14 cellular contexts compared by ENCODE assay signal in the genomic region with DNA sequence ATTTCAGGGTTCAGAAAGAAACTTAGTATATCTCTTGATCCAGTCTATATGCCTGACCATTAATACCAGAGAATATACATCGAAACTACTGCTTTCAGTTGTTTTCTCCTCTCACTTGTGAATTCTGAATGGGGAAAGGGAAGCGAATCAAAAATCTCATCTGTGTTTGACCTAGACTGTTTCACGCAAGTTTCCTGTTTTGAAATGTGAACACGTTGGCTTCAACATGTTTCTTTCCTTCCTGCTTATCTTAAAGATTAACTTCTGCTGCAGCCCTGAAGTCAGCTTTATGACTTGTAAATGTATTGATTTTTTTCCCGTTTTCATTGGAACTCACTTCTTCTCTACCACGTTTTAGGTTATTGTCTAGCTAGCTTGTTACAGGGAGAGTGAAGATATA. TPM values are rescaled to one million over a fixed set of nuclear protein-coding genes. Genes with fewer than 3 reads are reported as not detected.
DNase-seq lines count a peak whose midpoint lies in the region; ATAC-seq and TF ChIP-seq lines count a peak whose summit lies in the region.
"Had no signal": no experiment of that assay in that cellular context is flagged by ENCODE, and none has a peak within 500 bp of the region (broad histone marks: within the 10 kb centered on the region; RNA-seq: fewer than 3 reads in every experiment).

No MANE protein-coding gene starts in this region.

- H3K4me3 Mint-ChIP-seq in activated T-cell treated with anti-CD3 and anti-CD28 coated beads, Interleukin-2, amount 50 U/mL, for 24 hours, result no peak overlapping the region
- no peak overlapping the region for H3K4me3 Mint-ChIP-seq in endothelial cell (ENCODE audit: unreplicated experiment)
- no peak overlapping the region for H3K4me3 Mint-ChIP-seq in stimulated activated naive B cell treated with anti-CD40 and anti-IgM and Interleukin-4, amounts not matched to agents 10 μg/mL and 1 μg/mL and 100 μg/mL, for 72 hours

- H3K36me3 Mint-ChIP-seq in activated T-cell treated with anti-CD3 and anti-CD28 coated beads, Interleukin-2, amount 50 U/mL, for 24 hours (ENCODE audit: low read depth), result peaks cover 80% of the 10 kb centered on the region
- H3K36me3 Mint-ChIP-seq in endothelial cell (ENCODE audit: low read depth, unreplicated experiment), result peaks cover 13% of the 10 kb centered on the region
- H3K36me3 Mint-ChIP-seq in stimulated activated naive B cell treated with anti-CD40 and anti-IgM and Interleukin-4, amounts not matched to agents 10 μg/mL and 1 μg/mL and 100 μg/mL, for 72 hours, result peaks cover 28 to 41% of the 10 kb centered on the region in 2 donors

- H3K4me3 ChIP-seq in breast epithelium, result no peak overlapping the region
- H3K4me3 ChIP-seq: GM23248, upper lobe of left lung had no signal

- no peak for TF ChIP-seq POLR2A in breast epithelium (IDR thresholded peaks at IDR 0.05)

- TF ChIP-seq CTCF in endothelial cell (IDR thresholded peaks at IDR 0.05; ENCODE audit: unreplicated experiment), result no peak
- TF ChIP-seq CTCF in breast epithelium (IDR thresholded peaks at IDR 0.05), result no peak

- H3K4me1 Mint-ChIP-seq in activated T-cell treated with anti-CD3 and anti-CD28 coated beads, Interleukin-2, amount 50 U/mL, for 24 hours (ENCODE audit: low read depth), result peaks cover 9% of the 10 kb centered on the region
- peaks cover 17% of the 10 kb centered on the region for H3K4me1 Mint-ChIP-seq in endothelial cell (ENCODE audit: unreplicated experiment)
- peaks cover 3 to 11% of the 10 kb centered on the region in 2 donors for H3K4me1 Mint-ChIP-seq in stimulated activated naive B cell treated with anti-CD40 and anti-IgM and Interleukin-4, amounts not matched to agents 10 μg/mL and 1 μg/mL and 100 μg/mL, for 72 hours

- H3K36me3 ChIP-seq in breast epithelium, result no peaks in the 10 kb centered on the region

- H3K27me3 ChIP-seq in breast epithelium, result no peaks in the 10 kb centered on the region
- H3K27me3 ChIP-seq: upper lobe of left lung had no signal

- H3K27ac ChIP-seq in breast epithelium, result no peak overlapping the region
- H3K27ac ChIP-seq: GM23248 had no signal

- H3K9me3 Mint-ChIP-seq in activated T-cell treated with anti-CD3 and anti-CD28 coated beads, Interleukin-2, amount 50 U/mL, for 24 hours, result no peaks in the 10 kb centered on the region
- no peaks in the 10 kb centered on the region for H3K9me3 Mint-ChIP-seq in endothelial cell (ENCODE audit: unreplicated experiment)
- no peaks in the 10 kb centered on the region for H3K9me3 Mint-ChIP-seq in stimulated activated naive B cell treated with anti-CD40 and anti-IgM and Interleukin-4, amounts not matched to agents 10 μg/mL and 1 μg/mL and 100 μg/mL, for 72 hours

- H3K27ac Mint-ChIP-seq in activated T-cell treated with anti-CD3 and anti-CD28 coated beads, Interleukin-2, amount 50 U/mL, for 24 hours, result peak overlapping the region; percentile 3
- H3K27ac Mint-ChIP-seq in endothelial cell (ENCODE audit: unreplicated experiment), result peak overlapping the region; percentile 77
- peak overlapping the region; percentile 25 for H3K27ac Mint-ChIP-seq in stimulated activated naive B cell treated with anti-CD40 and anti-IgM and Interleukin-4, amounts not matched to agents 10 μg/mL and 1 μg/mL and 100 μg/mL, for 72 hours

- DNase-seq in activated T-cell treated with anti-CD3 and anti-CD28 coated beads, Interleukin-2, amount 50 U/mL, for 24 hours, result no peak
- DNase-seq in activated T-cell treated with anti-CD3 and anti-CD28 coated beads, Interleukin-2, amount 50 U/mL, for 48 hours, result no peak
- peak; percentile 69 for DNase-seq in SKM-1 treated with dmso at 0.1 percent for 144 hours (lab: John Stamatoyannopoulos, UW; ENCODE audit: unreplicated experiment)
- DNase-seq in endothelial cell (ENCODE audit: low spot score), result no peak
- no peak for DNase-seq in stimulated activated naive B cell treated with anti-CD40 and anti-IgM and Interleukin-4, amounts not matched to agents 10 μg/mL and 1 μg/mL and 100 μg/mL, for 72 hours
- no peak for DNase-seq in breast epithelium (ENCODE audit: low spot score in 2 of 2)
- DNase-seq in COLO668 (lab: John Stamatoyannopoulos, UW; ENCODE audit: unreplicated experiment), result no peak
- no peak for DNase-seq in NCI-H748 treated with DMSO at 0.1 percent for 48 hours (lab: John Stamatoyannopoulos, UW)
- DNase-seq: DMS79 treated with DMSO at 0.1 percent for 48 hours, glutamatergic neuron, GM23248, MM.1S, NCI-H2227 treated with DMSO at 0.1 percent for 48 hours, upper lobe of left lung had no signal

- no peaks in the 10 kb centered on the region for H3K4me1 ChIP-seq in breast epithelium
- H3K4me1 ChIP-seq: upper lobe of left lung had no signal

- ATAC-seq in stimulated activated naive B cell treated with anti-CD40 and anti-IgM and Interleukin-4, amounts not matched to agents 10 μg/mL and 1 μg/mL and 100 μg/mL, for 72 hours (replicated peaks), result no peak

- H3K27me3 Mint-ChIP-seq in activated T-cell treated with anti-CD3 and anti-CD28 coated beads, Interleukin-2, amount 50 U/mL, for 24 hours, result no peaks in the 10 kb centered on the region
- H3K27me3 Mint-ChIP-seq in endothelial cell (ENCODE audit: unreplicated experiment), result no peaks in the 10 kb centered on the region
- no peaks in the 10 kb centered on the region for H3K27me3 Mint-ChIP-seq in stimulated activated naive B cell treated with anti-CD40 and anti-IgM and Interleukin-4, amounts not matched to agents 10 μg/mL and 1 μg/mL and 100 μg/mL, for 72 hours

- intact Hi-C loops in breast epithelium (cut with DNase I; ENCODE audit: low total_unique reads), result no loop called here

- no peaks in the 10 kb centered on the region for H3K9me3 ChIP-seq in breast epithelium
- H3K9me3 ChIP-seq: upper lobe of left lung had no signal

RNA-seq across cellular contexts. Expression of a gene that starts 49.9 kb away (rescaled TPM):
- total RNA-seq in endothelial cell (ENCODE audit: unreplicated experiment) (28.9 TPM), breast epithelium (10 to 100 TPM; 41.3 to 46.8 (median 43.6) TPM)

RNA-seq across cellular contexts. Expression of a gene that starts 54.9 kb away (rescaled TPM):
- total RNA-seq in endothelial cell (ENCODE audit: unreplicated experiment), result not detected
- total RNA-seq in breast epithelium, result not detected
- total RNA-seq: GM23248 had no signal

RNA-seq across cellular contexts. Expression of a gene that starts 59.6 kb away (rescaled TPM):
- total RNA-seq in endothelial cell (ENCODE audit: unreplicated experiment) (not detected), breast epithelium (not detected)
- total RNA-seq: GM23248 had no signal

Comparison
In these comparisons a context has a peak if more than half of its experiments do, and no peak if none do; other contexts are left out.
1. H3K27ac Mint-ChIP-seq: peak in every context shown above with its lines; median percentile 77 in endothelial cell; 25 in stimulated activated naive B cell treated with anti-CD40 and anti-IgM and Interleukin-4, amounts not matched to agents 10 μg/mL and 1 μg/mL and 100 μg/mL, for 72 hours; 3 in activated T-cell treated with anti-CD3 and anti-CD28 coated beads, Interleukin-2, amount 50 U/mL, for 24 hours.